18 cellular contexts compared by ENCODE assay signal in the genomic region with DNA sequence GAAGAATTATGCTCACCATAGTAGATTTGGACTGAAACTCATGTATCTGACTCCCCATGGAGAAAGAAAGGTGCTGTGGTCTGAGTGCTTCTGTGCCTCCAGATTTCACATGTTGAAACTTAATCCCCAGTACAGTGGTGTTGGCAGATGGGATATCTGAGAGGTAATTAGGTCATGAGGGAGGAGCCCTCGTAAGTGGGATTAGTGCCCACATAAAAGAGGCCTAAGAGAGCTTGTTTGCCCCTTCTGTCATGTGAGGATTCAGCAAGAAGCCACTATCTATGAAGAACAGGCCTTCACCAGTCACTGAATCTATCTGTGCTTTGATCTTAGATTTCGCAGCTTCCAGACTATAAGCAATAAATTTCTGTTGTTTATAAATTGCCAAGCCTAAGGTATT.
"Had no signal": no experiment of that assay in that cellular context is flagged by ENCODE, and none has a peak within 500 bp of the region (broad histone marks: within the 10 kb centered on the region; RNA-seq: fewer than 3 reads in every experiment).

No MANE protein-coding gene starts in this region.

- H3K27me3 ChIP-seq: body of pancreas, cardiac muscle cell, heart left ventricle, neutrophil, ovary, thyroid gland, upper lobe of right lung had no signal

- ATAC-seq: body of pancreas; heart left ventricle; left ventricle myocardium superior; right cardiac atrium; stimulated activated naive CD8-positive, alpha-beta T cell treated with anti-CD3 and anti-CD28 coated beads, Interleukin-15, Interleukin-2, amounts not matched to agents 100 U/mL and 50 U/mL, for 24 hours; upper lobe of right lung; WTC11 had no signal

- H3K4me3 ChIP-seq: body of pancreas, cardiac muscle cell, heart left ventricle, ovary, thyroid gland, upper lobe of right lung had no signal

- H3K27ac ChIP-seq: body of pancreas, cardiac muscle cell, epithelial cell of prostate, heart left ventricle, neutrophil, ovary, thyroid gland, upper lobe of right lung had no signal

- H3K36me3 ChIP-seq: cardiac muscle cell, heart left ventricle, neutrophil, ovary, thyroid gland, upper lobe of right lung had no signal

- H3K9me3 ChIP-seq: body of pancreas, heart left ventricle, neutrophil, ovary, thyroid gland, upper lobe of right lung had no signal

- H3K4me1 ChIP-seq: body of pancreas, upper lobe of right lung had no signal

- DNase-seq: activated gamma-delta T cell treated with Interleukin-2 at 50 U/mL for 16 hours; activated T-cell treated with anti-CD3 and anti-CD28 coated beads, Interleukin-2, amount 50 U/mL, for 1 hour; anterior cingulate cortex; body of pancreas; heart left ventricle; left ventricle myocardium superior; mammary epithelial cell; ovary; right cardiac atrium; stimulated activated CD4-positive, alpha-beta T cell treated with anti-CD3 and anti-CD28 coated beads, Interleukin-12 subunit alpha, Interleukin-12 subunit beta, amount 100 ng/mL, for 4 hours; stimulated activated CD4-positive, alpha-beta T cell treated with anti-CD3 and anti-CD28 coated beads, Interleukin-4, amount 100 ng/mL, for 4 hours; stimulated activated naive CD8-positive, alpha-beta T cell treated with anti-CD3 and anti-CD28 coated beads, Interleukin-15, Interleukin-2, amounts not matched to agents 100 U/mL and 50 U/mL, for 24 hours; thyroid gland; upper lobe of right lung had no signal
